Comparison of ENCODE assay signal across 24 cellular contexts in the genomic region with DNA sequence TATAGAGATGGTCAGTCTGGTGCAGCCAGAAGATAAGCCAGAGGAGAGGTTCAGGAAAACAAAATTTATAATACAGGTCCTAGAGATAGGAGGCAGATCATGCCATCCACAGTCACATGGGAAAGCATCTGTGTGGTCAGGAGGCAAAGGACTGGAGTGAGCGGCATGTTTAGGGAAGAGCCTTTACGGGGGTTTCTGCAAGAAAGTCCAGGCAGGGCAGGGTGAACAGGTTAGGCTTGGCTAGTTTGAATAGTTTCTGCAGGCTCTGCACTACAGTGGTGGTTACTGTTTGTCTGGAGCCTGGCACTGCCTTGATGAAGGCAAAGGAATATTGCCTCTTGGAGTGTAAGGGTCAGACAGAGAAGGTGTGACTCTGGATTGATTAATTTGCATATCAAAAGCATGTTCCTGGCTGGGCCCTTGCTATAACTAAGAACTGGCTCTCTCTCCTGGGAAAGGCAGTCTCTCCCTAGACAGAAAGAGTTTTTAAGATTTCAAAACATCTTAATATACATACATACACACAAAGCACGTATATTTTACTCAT.
"Had no signal": no experiment of that assay in that cellular context is flagged by ENCODE, and none has a peak within 500 bp of the region (broad histone marks: within the 10 kb centered on the region; RNA-seq: fewer than 3 reads in every experiment).

No MANE protein-coding gene starts in this region.

- H3K4me1 Mint-ChIP-seq: immature natural killer cell, naive B cell, nephron had no signal

- H3K4me1 ChIP-seq: heart left ventricle, right atrium auricular region, suprapubic skin, thyroid gland, upper lobe of left lung, uterus had no signal

- H3K27me3 ChIP-seq: dorsolateral prefrontal cortex, heart left ventricle, neutrophil, right atrium auricular region, suprapubic skin, thyroid gland, upper lobe of left lung, uterus had no signal

- H3K36me3 Mint-ChIP-seq: naive B cell had no signal

- H3K27ac ChIP-seq: coronary artery, dorsolateral prefrontal cortex, heart left ventricle, neutrophil, right atrium auricular region, suprapubic skin, thyroid gland, upper lobe of left lung, uterus had no signal

- ATAC-seq: esophagus mucosa, heart left ventricle, left colon, left ventricle myocardium superior had no signal

- H3K9me3 ChIP-seq: neutrophil, suprapubic skin, thyroid gland, uterus had no signal

- H3K36me3 ChIP-seq: heart left ventricle, neutrophil, right atrium auricular region, suprapubic skin, thyroid gland, upper lobe of left lung, uterus had no signal

- DNase-seq: dorsolateral prefrontal cortex; effector CD8-positive, alpha-beta T cell; heart left ventricle; hippocampal formation; immature natural killer cell; left colon; left ventricle myocardium superior; mesenchymal stem cell; midbrain; naive B cell; small intestine; stimulated activated CD4-positive, alpha-beta T cell treated with anti-CD3 and anti-CD28 coated beads, Interleukin-12 subunit alpha, Interleukin-12 subunit beta, amount 100 ng/mL, for 4 hours; stimulated activated CD4-positive, alpha-beta T cell treated with anti-CD3 and anti-CD28 coated beads, Interleukin-2, amount 100 ng/mL, for 48 hours; stimulated activated naive CD4-positive, alpha-beta T cell treated with Interleukin-2 at 50 U/mL for 16 hours; thyroid gland; upper lobe of left lung; uterus had no signal

- H3K27me3 Mint-ChIP-seq: naive B cell had no signal

- H3K4me3 ChIP-seq: coronary artery, dorsolateral prefrontal cortex, heart left ventricle, lung, right atrium auricular region, suprapubic skin, thyroid gland, upper lobe of left lung, uterus had no signal

- H3K4me3 Mint-ChIP-seq: immature natural killer cell, naive B cell, nephron had no signal

- H3K27ac Mint-ChIP-seq: immature natural killer cell, naive B cell, nephron had no signal
